ENCODE assay signal across 17 cellular contexts in genomic region chr2:33340265-33340664, GRCh38.
DNase-seq lines count a peak whose midpoint lies in the region; ATAC-seq, FAIRE-seq and TF ChIP-seq lines count a peak whose summit lies in the region.
"Had no signal": no experiment of that assay in that cellular context is flagged by ENCODE, and none has a peak within 500 bp of the region (broad histone marks: within the 10 kb centered on the region; RNA-seq: fewer than 3 reads in every experiment).

No MANE protein-coding gene starts in this region.

- H3K4me3 ChIP-seq in liver (ENCODE audit: low read depth in 1 of 3, low read length in 3 of 3) = no peak overlapping the region
- H3K4me3 ChIP-seq in HepG2 (replicated peaks in 1 of 3; ENCODE audit: insufficient read depth in 1 of 3, low read depth in 2 of 3, low read length in 3 of 3) = no peak overlapping the region
- no peak overlapping the region for H3K4me3 ChIP-seq in pancreas
- no peak overlapping the region for H3K4me3 ChIP-seq in aorta (ENCODE audit: low read length in 2 of 2)

- H3K4me1 Mint-ChIP-seq in chondrocyte (ENCODE audit: low read depth) (peaks cover 11% of the 10 kb centered on the region), Calu3 (ENCODE audit: low read depth, unreplicated experiment) (no peaks in the 10 kb centered on the region)

- H3K27me3 Mint-ChIP-seq in chondrocyte (ENCODE audit: low read depth) = no peaks in the 10 kb centered on the region
- H3K27me3 Mint-ChIP-seq in Calu3 (ENCODE audit: unreplicated experiment) = no peaks in the 10 kb centered on the region

- CTCF ChIA-PET in HepG2 (lab: Yijun Ruan, JAX; ENCODE audit: low intra/inter-chr PET ratio, low total read pairs) = no interaction called here
- CTCF ChIA-PET in Calu3 (lab: Charles Lee) = no interaction called here

- ATAC-seq in HepG2 (no peak), left ventricle myocardium superior (peak; percentile 98), pancreas (peak in 3 of 4 donors; percentile 52 to 82 (median 60)), aorta (ENCODE audit: low FRiP score) (peak; percentile 91), GM21381 (IDR thresholded peaks at IDR 0.05; ENCODE audit: unreplicated experiment) (no peak)
- ATAC-seq: Panc1 had no signal

- H3K27ac ChIP-seq in liver (ENCODE audit: low read depth in 1 of 2, low read length in 2 of 2) (no peak overlapping the region), HepG2 (ENCODE audit: extremely low read length, insufficient read depth, low read length) (no peak overlapping the region), pancreas (no peak overlapping the region), aorta (ENCODE audit: low read depth in 1 of 2, low read length in 2 of 2) (no peak overlapping the region)

- H3K36me3 Mint-ChIP-seq in chondrocyte (ENCODE audit: low read depth) (peaks cover 46% of the 10 kb centered on the region), Calu3 (ENCODE audit: insufficient read depth, unreplicated experiment) (no peaks in the 10 kb centered on the region)
- H3K36me3 Mint-ChIP-seq: activated CD4-positive, alpha-beta memory T cell treated with anti-CD3 and anti-CD28 coated beads for 36 hours; naive B cell had no signal

- TF ChIP-seq RAD21 in liver (IDR thresholded peaks at IDR 0.05) (peak in 1 of 2 donors; percentile 25), HepG2 (CRISPR knock-in tag; IDR thresholded peaks at IDR 0.05) (no peak)

- H3K27me3 ChIP-seq in liver (ENCODE audit: control insufficient read depth in 4 of 4, insufficient read depth in 4 of 4, low read length in 3 of 4) = no peaks in the 10 kb centered on the region
- peaks cover 0 to 13% of the 10 kb centered on the region in 2 experiments; a peak in 1 of 5 replicates for H3K27me3 ChIP-seq in HepG2 (ENCODE audit: control insufficient read depth in 1 of 2, insufficient read depth in 2 of 2, low read length in 2 of 2)
- no peaks in the 10 kb centered on the region for H3K27me3 ChIP-seq in pancreas
- no peaks in the 10 kb centered on the region for H3K27me3 ChIP-seq in aorta (ENCODE audit: control insufficient read depth in 1 of 2, insufficient read depth in 2 of 2, low read length in 1 of 2)

- DNase-seq in HepG2 (ENCODE audit: low spot score) (no peak), left ventricle myocardium superior (peak; percentile 85), pancreas (peak in 4 of 6 donors; percentile 23 to 44 (median 32)), aorta (peak; percentile 89 to 91), chondrocyte (ENCODE audit: low spot score) (no peak), Calu3 (no peak)
- DNase-seq: activated CD4-positive, alpha-beta memory T cell treated with anti-CD3 and anti-CD28 coated beads for 36 hours; activated gamma-delta T cell; Caco-2; naive B cell; NCI-H526; small intestine; T-helper 9 cell had no signal

- H3K4me2 ChIP-seq in HepG2 (ENCODE audit: low read depth, low read length) = no peak overlapping the region

- H3K4me3 Mint-ChIP-seq in chondrocyte (ENCODE audit: unreplicated experiment) (no peak overlapping the region), Calu3 (ENCODE audit: low read depth, unreplicated experiment) (no peak overlapping the region)
- H3K4me3 Mint-ChIP-seq: activated CD4-positive, alpha-beta memory T cell treated with anti-CD3 and anti-CD28 coated beads for 36 hours; naive B cell had no signal

- H4K20me1 ChIP-seq in HepG2 (ENCODE audit: insufficient read depth, low read length) = no peaks in the 10 kb centered on the region

- no peak overlapping the region for H3K9ac ChIP-seq in liver (ENCODE audit: low read depth in 1 of 2, low read length in 2 of 2)
- no peak overlapping the region for H3K9ac ChIP-seq in HepG2 (ENCODE audit: insufficient read depth, low read depth, low read length)

- no peaks in the 10 kb centered on the region for H3K79me2 ChIP-seq in HepG2 (ENCODE audit: insufficient read depth, low read length)

- H3K4me1 ChIP-seq in liver (ENCODE audit: control insufficient read depth in 4 of 4, insufficient read depth in 4 of 4, low read length in 3 of 4) (peaks cover 0 to 3% (median 0%) of the 10 kb centered on the region in 4 donors), HepG2 (ENCODE audit: insufficient read depth, low read length) (no peaks in the 10 kb centered on the region), pancreas (no peaks in the 10 kb centered on the region), aorta (ENCODE audit: control insufficient read depth in 1 of 2, insufficient read depth in 2 of 2, low read length in 2 of 2) (peaks cover 0 to 3% of the 10 kb centered on the region in 2 donors)
- H3K4me1 ChIP-seq: Caco-2 had no signal

- H3K36me3 ChIP-seq in liver (ENCODE audit: control insufficient read depth in 4 of 4, insufficient read depth in 3 of 4, low read depth in 1 of 4, low read length in 3 of 4) = peaks cover 0 to 5% (median 0%) of the 10 kb centered on the region in 4 donors
- H3K36me3 ChIP-seq in HepG2 (replicated peaks in 1 of 2; ENCODE audit: control insufficient read depth in 1 of 2, insufficient read depth in 2 of 2, low read length in 2 of 2) = no peaks in the 10 kb centered on the region
- H3K36me3 ChIP-seq in pancreas = no peaks in the 10 kb centered on the region
- peaks cover 7 to 14% of the 10 kb centered on the region in 2 donors for H3K36me3 ChIP-seq in aorta (ENCODE audit: control insufficient read depth in 1 of 2, insufficient read depth in 2 of 2, low read length in 1 of 2)

- WGBS in liver = 77% methylated on average over 6 of the region's 6 CpGs
- 25% methylated on average over 6 of the region's 6 CpGs for WGBS in HepG2 (ENCODE audit: low lambda C conversion rate)
- 63 to 65% methylated on average over 6 of the region's 6 CpGs for whole genome bisulfite sequencing in pancreas, 2 donors
- WGBS in aorta, 2 donors = 13 to 21% methylated on average over 6 of the region's 6 CpGs

- TF ChIP-seq EP300 in HepG2 (IDR thresholded peaks at IDR 0.05; ENCODE audit: low read depth in 2 of 2, low read length in 2 of 2) = no peak
- TF ChIP-seq EP300 in HepG2 (CRISPR knock-in tag; IDR thresholded peaks at IDR 0.05; ENCODE audit: borderline replicate concordance) = no peak

- no peaks in the 10 kb centered on the region for H3K9me3 ChIP-seq in liver (ENCODE audit: control insufficient read depth in 4 of 4, low read length in 3 of 4)
- H3K9me3 ChIP-seq in HepG2 (ENCODE audit: low read length) = no peaks in the 10 kb centered on the region
- no peaks in the 10 kb centered on the region for H3K9me3 ChIP-seq in pancreas
- H3K9me3 ChIP-seq in aorta (ENCODE audit: control insufficient read depth, low read length) = no peaks in the 10 kb centered on the region
- H3K9me3 ChIP-seq: Caco-2 had no signal

- in situ Hi-C loops in HepG2 (cut with HindIII; ENCODE audit: extremely low pct_ligation_motif_present, low pct_unique_long_range_greater_than_20kb) = no loop called here

- POLR2A ChIA-PET in HepG2 (lab: Yijun Ruan, JAX) = no interaction called here

- intact Hi-C loops in HepG2 (cut with micrococcal nuclease; ENCODE audit: unreplicated experiment) (no loop called here), left ventricle myocardium superior (cut with micrococcal nuclease) (no loop called here), pancreas (cut with DNase I) (no loop called here), aorta (cut with DNase I) (no loop called here), Calu3 (cut with micrococcal nuclease; ENCODE audit: unreplicated experiment) (no loop called here)

- H3K27ac Mint-ChIP-seq in chondrocyte (ENCODE audit: unreplicated experiment) (no peak overlapping the region), Calu3 (ENCODE audit: unreplicated experiment) (no peak overlapping the region)
- H3K27ac Mint-ChIP-seq: activated CD4-positive, alpha-beta memory T cell treated with anti-CD3 and anti-CD28 coated beads for 36 hours had no signal

- no peaks in the 10 kb centered on the region for H3K9me3 Mint-ChIP-seq in chondrocyte (ENCODE audit: low read depth)
- H3K9me3 Mint-ChIP-seq in Calu3 (ENCODE audit: low read depth, unreplicated experiment) = no peaks in the 10 kb centered on the region
- H3K9me3 Mint-ChIP-seq: activated CD4-positive, alpha-beta memory T cell treated with anti-CD3 and anti-CD28 coated beads for 36 hours had no signal

- TF ChIP-seq POLR2A in HepG2 (IDR thresholded peaks at IDR 0.05; ENCODE audit: insufficient read depth in 1 of 2, low read depth in 2 of 2, low read length in 2 of 2) = no peak

- BruUV-seq in HepG2 (replicated peaks; lab: Mats Ljungman, UMichigan) (no TSS peak), Calu3 (replicated peaks; lab: Mats Ljungman, UMichigan) (no TSS peak)

- no peak overlapping the region for H2AFZ ChIP-seq in HepG2 (ENCODE audit: low read length)

- TF ChIP-seq CTCF in liver (IDR thresholded peaks at IDR 0.05; ENCODE audit: low read depth, low read length, missing input control) (no peak), HepG2 (CRISPR knock-in tag; IDR thresholded peaks at IDR 0.05) (no peak), pancreas (IDR thresholded peaks at IDR 0.05) (no peak), chondrocyte (IDR thresholded peaks at IDR 0.05) (no peak), Calu3 (IDR thresholded peaks at IDR 0.05; ENCODE audit: unreplicated experiment) (no peak)

- no peak for FAIRE-seq in HepG2 (lab: Jason Lieb, UNC)
- FAIRE-seq in pancreas (lab: Jason Lieb, UNC) = no peak
- FAIRE-seq: bronchial epithelial cell, small intestine had no signal

TF ChIP-seq in liver, 16 proteins besides CTCF, POLR2A, EP300 and RAD21 (continues in another document):
- TF ChIP-seq TAF1 (conservative IDR thresholded peaks at IDR 0.05) = no peak
- TF ChIP-seq NR2F2 (IDR thresholded peaks at IDR 0.05) = peak; percentile 94

TF ChIP-seq in HepG2, 621 proteins besides CTCF, POLR2A, EP300 and RAD21 (continues in another document):
- no peak for TF ChIP-seq HNRNPLL (IDR thresholded peaks at IDR 0.05; ENCODE audit: low read depth, low read length, poor library complexity, severe bottlenecking)
- TF ChIP-seq ZNF781 (CRISPR knock-in tag; IDR thresholded peaks at IDR 0.05; ENCODE audit: borderline replicate concordance, not compliant biosample characterization) = no peak
- no peak for TF ChIP-seq ZNF772 (CRISPR knock-in tag; IDR thresholded peaks at IDR 0.05)
- TF ChIP-seq ZNF546 (CRISPR knock-in tag; conservative IDR thresholded peaks at IDR 0.05) = no peak
- TF ChIP-seq MZF1 (CRISPR knock-in tag; IDR thresholded peaks at IDR 0.05; ENCODE audit: borderline replicate concordance) = no peak
- TF ChIP-seq ZNF790 (CRISPR knock-in tag; IDR thresholded peaks at IDR 0.05; ENCODE audit: borderline replicate concordance) = no peak

Comparison
In these comparisons a context has a peak if more than half of its experiments do, and no peak if none do; other contexts are left out.
1. ATAC-seq: peak in left ventricle myocardium superior (single experiment), pancreas (3 of 4) and aorta (single experiment); none in HepG2 (single experiment) and GM21381 (single experiment).
2. DNase-seq: peak in left ventricle myocardium superior (single experiment), pancreas (4 of 6) and aorta (2 of 2); none in HepG2 (single experiment), chondrocyte (single experiment) and Calu3 (single experiment).